In genomic region chr10:35237766-35238512, GRCh38 we compare ENCODE assay signal across 1 cellular context.
A peak's percentile ranks its signal among the peaks of the same experiment; 100 is the strongest.
TF ChIP-seq lines count a peak whose summit lies in the region.

No MANE protein-coding gene starts in this region.

TF ChIP-seq in HepG2, 621 proteins besides CTCF, POLR2A, EP300 and RAD21 (continued from another document and continues in another):
- TF ChIP-seq ZBTB37 (CRISPR knock-in tag; IDR thresholded peaks at IDR 0.05) (no peak), ZNF17 (CRISPR knock-in tag; IDR thresholded peaks at IDR 0.05) (no peak), ZSCAN9 (CRISPR knock-in tag; IDR thresholded peaks at IDR 0.05; ENCODE audit: borderline replicate concordance) (no peak), ZNF496 (CRISPR knock-in tag; IDR thresholded peaks at IDR 0.05; ENCODE audit: insufficient replicate concordance) (no peak), AGO2 (optimal IDR thresholded peaks at IDR 0.05; ENCODE audit: low read depth, low read length) (no peak), ZBTB25 (CRISPR knock-in tag; IDR thresholded peaks at IDR 0.05) (no peak), GLI4 (CRISPR knock-in tag; IDR thresholded peaks at IDR 0.05; ENCODE audit: borderline replicate concordance) (no peak), FOSL2 (CRISPR knock-in tag; IDR thresholded peaks at IDR 0.05) (peak; percentile 66; the same call in 1 of the 2 replicates), PATZ1 (CRISPR knock-in tag; IDR thresholded peaks at IDR 0.05) (0 out of 2 replicates have a peak, but pooled peaks have one; percentile 11), MAX (IDR thresholded peaks at IDR 0.05) (peak; percentile 47; the same call in 1 of the 2 replicates), ZNF780A (CRISPR knock-in tag; IDR thresholded peaks at IDR 0.05) (no peak), SOX5 (CRISPR knock-in tag; IDR thresholded peaks at IDR 0.05; ENCODE audit: borderline replicate concordance) (peak; percentile 24; the same call in 1 of the 2 replicates), ZFP37 (CRISPR knock-in tag; IDR thresholded peaks at IDR 0.05; ENCODE audit: borderline replicate concordance) (no peak), ZNF343 (CRISPR knock-in tag; IDR thresholded peaks at IDR 0.05) (no peak), ZNF256 (CRISPR knock-in tag; conservative IDR thresholded peaks at IDR 0.05) (no peak), HOXA5 (CRISPR knock-in tag; IDR thresholded peaks at IDR 0.05) (no peak), SOX6 (IDR thresholded peaks at IDR 0.05) (no peak), SOX6 (CRISPR knock-in tag; IDR thresholded peaks at IDR 0.05) (peak; percentile 50; the same call in 1 of the 2 replicates), STAT6 (CRISPR knock-in tag; IDR thresholded peaks at IDR 0.05; ENCODE audit: borderline replicate concordance) (no peak), JARID2 (CRISPR knock-in tag; IDR thresholded peaks at IDR 0.05; ENCODE audit: insufficient replicate concordance) (no peak), ZNF609 (CRISPR knock-in tag; IDR thresholded peaks at IDR 0.05; ENCODE audit: borderline replicate concordance) (no peak), MNT (IDR thresholded peaks at IDR 0.05) (no peak), ZBTB42 (CRISPR knock-in tag; IDR thresholded peaks at IDR 0.05) (no peak), HNRNPLL (IDR thresholded peaks at IDR 0.05; ENCODE audit: low read depth, low read length, poor library complexity, severe bottlenecking) (no peak), HDAC2 (CRISPR knock-in tag; IDR thresholded peaks at IDR 0.05) (no peak), ZUFSP (CRISPR knock-in tag; IDR thresholded peaks at IDR 0.05; ENCODE audit: borderline replicate concordance) (no peak), ZNF136 (CRISPR knock-in tag; IDR thresholded peaks at IDR 0.05; ENCODE audit: low read depth) (no peak), CERS6 (CRISPR knock-in tag; IDR thresholded peaks at IDR 0.05) (no peak), TEAD3 (CRISPR knock-in tag; optimal IDR thresholded peaks at IDR 0.05; ENCODE audit: borderline replicate concordance) (peak; percentile 37), MATR3 (CRISPR knock-in tag; IDR thresholded peaks at IDR 0.05) (no peak), RBAK (CRISPR knock-in tag; IDR thresholded peaks at IDR 0.05) (no peak), ZNF550 (CRISPR knock-in tag; IDR thresholded peaks at IDR 0.05; ENCODE audit: borderline replicate concordance) (no peak), NCOR1 (IDR thresholded peaks at IDR 0.05; ENCODE audit: borderline replicate concordance, low read length) (no peak), ZNF121 (CRISPR knock-in tag; IDR thresholded peaks at IDR 0.05) (no peak), YEATS4 (CRISPR knock-in tag; IDR thresholded peaks at IDR 0.05; ENCODE audit: borderline replicate concordance) (peak; percentile 31; the same call in 1 of the 2 replicates), ZNF720 (CRISPR knock-in tag; IDR thresholded peaks at IDR 0.05) (no peak), ZNF512 (CRISPR knock-in tag; IDR thresholded peaks at IDR 0.05) (no peak), ZIK1 (CRISPR knock-in tag; IDR thresholded peaks at IDR 0.05; ENCODE audit: borderline replicate concordance, low read depth) (no peak), NR2F6 (IDR thresholded peaks at IDR 0.05) (no peak), NR2F6 (CRISPR knock-in tag; IDR thresholded peaks at IDR 0.05) (no peak), ELF3 (CRISPR knock-in tag; IDR thresholded peaks at IDR 0.05) (no peak; the same call in 1 of the 2 replicates), SOX13 (IDR thresholded peaks at IDR 0.05) (no peak), SOX13 (CRISPR knock-in tag; conservative IDR thresholded peaks at IDR 0.05 in 1 of 2, IDR thresholded peaks at IDR 0.05 in 1 of 2) (peak in 1 of 2 experiments; percentile 19; a peak in 1 of 4 replicates)
